ENCODE assay signal across 1 cellular context in the genomic region with DNA sequence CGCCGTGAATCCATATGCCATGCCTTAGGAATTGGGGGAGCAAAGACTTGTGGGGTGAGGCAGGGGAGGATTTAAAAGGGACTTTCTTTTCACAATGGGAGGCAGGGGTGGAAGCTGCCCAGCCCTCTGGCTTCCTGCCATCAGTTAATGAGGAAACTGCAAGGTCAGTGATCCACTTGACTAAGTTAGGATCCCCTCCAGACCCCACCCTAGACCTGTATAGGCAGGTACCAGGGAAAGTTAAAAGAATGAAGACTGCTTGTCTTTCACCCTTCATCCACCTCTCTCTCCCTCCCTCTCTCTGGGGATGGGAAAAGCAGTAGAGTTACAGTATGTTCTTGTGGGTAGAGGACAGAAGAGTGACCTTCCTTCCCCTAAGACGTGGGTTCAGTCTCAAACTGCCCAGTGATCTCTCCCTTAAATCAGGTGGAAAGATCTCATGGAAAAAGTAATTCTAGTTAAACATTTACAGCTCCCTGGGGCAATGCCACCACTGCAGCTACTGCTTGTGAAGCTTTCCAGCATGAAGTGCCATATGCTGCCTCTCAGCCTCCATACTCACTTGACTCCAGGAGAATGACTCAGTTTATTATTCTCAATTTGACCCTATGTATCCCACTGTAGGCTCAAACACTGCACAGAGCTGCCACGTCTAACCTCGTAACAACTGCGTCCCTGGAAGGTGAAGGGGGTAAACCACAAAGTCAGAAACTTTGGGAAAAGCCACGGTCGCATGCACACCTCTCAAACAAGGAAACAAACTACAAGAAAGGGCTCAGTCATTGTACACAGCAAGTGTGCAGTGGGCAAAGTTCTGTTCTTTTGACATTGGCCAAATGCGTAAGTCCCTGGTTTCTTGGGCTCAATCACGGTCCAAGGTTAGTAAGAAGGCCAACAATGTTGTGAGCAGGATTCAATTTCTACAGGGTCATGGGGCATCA.
TF ChIP-seq lines count a peak whose summit lies in the region.

No MANE protein-coding gene starts in this region.

TF ChIP-seq in HepG2, 621 proteins besides CTCF, POLR2A, EP300 and RAD21 (continued from another document and continues in another):
- TF ChIP-seq, protein P1, sequence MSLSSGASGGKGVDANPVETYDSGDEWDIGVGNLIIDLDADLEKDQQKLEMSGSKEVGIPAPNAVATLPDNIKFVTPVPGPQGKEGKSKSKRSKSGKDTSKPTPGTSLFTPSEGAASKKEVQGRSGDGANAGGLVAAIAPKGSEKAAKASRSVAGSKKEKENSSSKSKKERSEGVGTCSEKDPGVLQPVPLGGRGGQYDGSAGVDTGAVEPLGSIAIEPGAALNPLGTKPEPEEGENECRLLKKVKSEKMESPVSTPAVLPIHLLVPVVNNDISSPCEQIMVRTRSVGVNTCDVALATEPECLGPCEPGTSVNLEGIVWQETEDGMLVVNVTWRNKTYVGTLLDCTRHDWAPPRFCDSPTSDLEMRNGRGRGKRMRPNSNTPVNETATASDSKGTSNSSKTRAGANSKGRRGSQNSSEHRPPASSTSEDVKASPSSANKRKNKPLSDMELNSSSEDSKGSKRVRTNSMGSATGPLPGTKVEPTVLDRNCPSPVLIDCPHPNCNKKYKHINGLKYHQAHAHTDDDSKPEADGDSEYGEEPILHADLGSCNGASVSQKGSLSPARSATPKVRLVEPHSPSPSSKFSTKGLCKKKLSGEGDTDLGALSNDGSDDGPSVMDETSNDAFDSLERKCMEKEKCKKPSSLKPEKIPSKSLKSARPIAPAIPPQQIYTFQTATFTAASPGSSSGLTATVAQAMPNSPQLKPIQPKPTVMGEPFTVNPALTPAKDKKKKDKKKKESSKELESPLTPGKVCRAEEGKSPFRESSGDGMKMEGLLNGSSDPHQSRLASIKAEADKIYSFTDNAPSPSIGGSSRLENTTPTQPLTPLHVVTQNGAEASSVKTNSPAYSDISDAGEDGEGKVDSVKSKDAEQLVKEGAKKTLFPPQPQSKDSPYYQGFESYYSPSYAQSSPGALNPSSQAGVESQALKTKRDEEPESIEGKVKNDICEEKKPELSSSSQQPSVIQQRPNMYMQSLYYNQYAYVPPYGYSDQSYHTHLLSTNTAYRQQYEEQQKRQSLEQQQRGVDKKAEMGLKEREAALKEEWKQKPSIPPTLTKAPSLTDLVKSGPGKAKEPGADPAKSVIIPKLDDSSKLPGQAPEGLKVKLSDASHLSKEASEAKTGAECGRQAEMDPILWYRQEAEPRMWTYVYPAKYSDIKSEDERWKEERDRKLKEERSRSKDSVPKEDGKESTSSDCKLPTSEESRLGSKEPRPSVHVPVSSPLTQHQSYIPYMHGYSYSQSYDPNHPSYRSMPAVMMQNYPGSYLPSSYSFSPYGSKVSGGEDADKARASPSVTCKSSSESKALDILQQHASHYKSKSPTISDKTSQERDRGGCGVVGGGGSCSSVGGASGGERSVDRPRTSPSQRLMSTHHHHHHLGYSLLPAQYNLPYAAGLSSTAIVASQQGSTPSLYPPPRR (CRISPR knock-in tag; IDR thresholded peaks at IDR 0.05; ENCODE audit: borderline replicate concordance): peak; percentile 45; the same call in 1 of the 2 replicates
- TF ChIP-seq ISL2 (CRISPR knock-in tag; IDR thresholded peaks at IDR 0.05) (0 out of 2 replicates have a peak, but pooled peaks have one; percentile 33), PAF1 (CRISPR knock-in tag; IDR thresholded peaks at IDR 0.05) (peak; percentile 59), ZNF713 (CRISPR knock-in tag; IDR thresholded peaks at IDR 0.05) (no peak), ZBTB38 (CRISPR knock-in tag; IDR thresholded peaks at IDR 0.05) (peak; percentile 49; the same call in 1 of the 2 replicates), HNF4A (CRISPR knock-in tag; IDR thresholded peaks at IDR 0.05) (peak; percentile 52), TCF7L2 (IDR thresholded peaks at IDR 0.05; ENCODE audit: low read depth, low read length) (no peak), ZNF274 (CRISPR knock-in tag; IDR thresholded peaks at IDR 0.05) (no peak), NONO (IDR thresholded peaks at IDR 0.05) (no peak), NONO (CRISPR knock-in tag; conservative IDR thresholded peaks at IDR 0.05) (no peak), NFKBIZ (CRISPR knock-in tag; IDR thresholded peaks at IDR 0.05) (no peak), ETV6 (CRISPR knock-in tag; conservative IDR thresholded peaks at IDR 0.05) (no peak), SIX1 (CRISPR knock-in tag; IDR thresholded peaks at IDR 0.05; ENCODE audit: borderline replicate concordance) (0 out of 2 replicates have a peak, but pooled peaks have one; percentile 9), KLF15 (CRISPR knock-in tag; IDR thresholded peaks at IDR 0.05; ENCODE audit: borderline replicate concordance) (no peak), RXRB (CRISPR knock-in tag; IDR thresholded peaks at IDR 0.05; ENCODE audit: borderline replicate concordance) (peak; percentile 51; the same call in 1 of the 2 replicates), MEF2D (CRISPR knock-in tag; IDR thresholded peaks at IDR 0.05) (no peak), POLR2AphosphoS5 (IDR thresholded peaks at IDR 0.05; ENCODE audit: low read depth, low read length) (peak; percentile 74), SETDB1 (CRISPR knock-in tag; IDR thresholded peaks at IDR 0.05; ENCODE audit: borderline replicate concordance) (no peak), PHF21A (CRISPR knock-in tag; IDR thresholded peaks at IDR 0.05) (no peak), GABPA (IDR thresholded peaks at IDR 0.05; ENCODE audit: low read depth, low read length) (no peak), GABPA (CRISPR knock-in tag; IDR thresholded peaks at IDR 0.05; ENCODE audit: low read depth) (peak; percentile 14; the same call in 1 of the 2 replicates), ASH2L (IDR thresholded peaks at IDR 0.05; ENCODE audit: insufficient read length, low read depth, low read length) (peak; percentile 34), ZNF607 (CRISPR knock-in tag; IDR thresholded peaks at IDR 0.05; ENCODE audit: borderline replicate concordance) (0 out of 2 replicates have a peak, but pooled peaks have one; percentile 32), SAP130 (CRISPR knock-in tag; IDR thresholded peaks at IDR 0.05; ENCODE audit: low read depth) (peak; percentile 73), ZNF441 (CRISPR knock-in tag; IDR thresholded peaks at IDR 0.05; ENCODE audit: borderline replicate concordance) (0 out of 2 replicates have a peak, but pooled peaks have one; percentile 23), ZNF747 (CRISPR knock-in tag; IDR thresholded peaks at IDR 0.05; ENCODE audit: borderline replicate concordance) (0 out of 2 replicates have a peak, but pooled peaks have one; percentile 58), SNAI1 (CRISPR knock-in tag; IDR thresholded peaks at IDR 0.05; ENCODE audit: borderline replicate concordance) (peak; percentile 18; the same call in 1 of the 2 replicates), JUN (CRISPR knock-in tag; IDR thresholded peaks at IDR 0.05) (peak; percentile 37; the same call in 1 of the 2 replicates), CBX5 (CRISPR knock-in tag; IDR thresholded peaks at IDR 0.05; ENCODE audit: borderline replicate concordance) (peak; percentile 81; the same call in 1 of the 2 replicates), KLF9 (CRISPR knock-in tag; IDR thresholded peaks at IDR 0.05; ENCODE audit: low read depth) (peak; percentile 77; the same call in 1 of the 2 replicates), CCDC6 (CRISPR knock-in tag; IDR thresholded peaks at IDR 0.05) (peak; percentile 48; the same call in 1 of the 2 replicates), TRIM24 (CRISPR knock-in tag; IDR thresholded peaks at IDR 0.05) (no peak), PAX8 (CRISPR knock-in tag; IDR thresholded peaks at IDR 0.05; ENCODE audit: borderline replicate concordance) (0 out of 2 replicates have a peak, but pooled peaks have one; percentile 69)
- TF ChIP-seq, protein P2, sequence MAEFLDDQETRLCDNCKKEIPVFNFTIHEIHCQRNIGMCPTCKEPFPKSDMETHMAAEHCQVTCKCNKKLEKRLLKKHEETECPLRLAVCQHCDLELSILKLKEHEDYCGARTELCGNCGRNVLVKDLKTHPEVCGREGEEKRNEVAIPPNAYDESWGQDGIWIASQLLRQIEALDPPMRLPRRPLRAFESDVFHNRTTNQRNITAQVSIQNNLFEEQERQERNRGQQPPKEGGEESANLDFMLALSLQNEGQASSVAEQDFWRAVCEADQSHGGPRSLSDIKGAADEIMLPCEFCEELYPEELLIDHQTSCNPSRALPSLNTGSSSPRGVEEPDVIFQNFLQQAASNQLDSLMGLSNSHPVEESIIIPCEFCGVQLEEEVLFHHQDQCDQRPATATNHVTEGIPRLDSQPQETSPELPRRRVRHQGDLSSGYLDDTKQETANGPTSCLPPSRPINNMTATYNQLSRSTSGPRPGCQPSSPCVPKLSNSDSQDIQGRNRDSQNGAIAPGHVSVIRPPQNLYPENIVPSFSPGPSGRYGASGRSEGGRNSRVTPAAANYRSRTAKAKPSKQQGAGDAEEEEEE (CRISPR knock-in tag; IDR thresholded peaks at IDR 0.05; ENCODE audit: borderline replicate concordance): peak; percentile 65; the same call in 1 of the 2 replicates
- TF ChIP-seq, protein P3, sequence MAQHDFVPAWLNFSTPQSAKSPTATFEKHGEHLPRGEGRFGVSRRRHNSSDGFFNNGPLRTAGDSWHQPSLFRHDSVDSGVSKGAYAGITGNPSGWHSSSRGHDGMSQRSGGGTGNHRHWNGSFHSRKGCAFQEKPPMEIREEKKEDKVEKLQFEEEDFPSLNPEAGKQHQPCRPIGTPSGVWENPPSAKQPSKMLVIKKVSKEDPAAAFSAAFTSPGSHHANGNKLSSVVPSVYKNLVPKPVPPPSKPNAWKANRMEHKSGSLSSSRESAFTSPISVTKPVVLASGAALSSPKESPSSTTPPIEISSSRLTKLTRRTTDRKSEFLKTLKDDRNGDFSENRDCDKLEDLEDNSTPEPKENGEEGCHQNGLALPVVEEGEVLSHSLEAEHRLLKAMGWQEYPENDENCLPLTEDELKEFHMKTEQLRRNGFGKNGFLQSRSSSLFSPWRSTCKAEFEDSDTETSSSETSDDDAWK (CRISPR knock-in tag; IDR thresholded peaks at IDR 0.05): no peak
- TF ChIP-seq, protein P4, sequence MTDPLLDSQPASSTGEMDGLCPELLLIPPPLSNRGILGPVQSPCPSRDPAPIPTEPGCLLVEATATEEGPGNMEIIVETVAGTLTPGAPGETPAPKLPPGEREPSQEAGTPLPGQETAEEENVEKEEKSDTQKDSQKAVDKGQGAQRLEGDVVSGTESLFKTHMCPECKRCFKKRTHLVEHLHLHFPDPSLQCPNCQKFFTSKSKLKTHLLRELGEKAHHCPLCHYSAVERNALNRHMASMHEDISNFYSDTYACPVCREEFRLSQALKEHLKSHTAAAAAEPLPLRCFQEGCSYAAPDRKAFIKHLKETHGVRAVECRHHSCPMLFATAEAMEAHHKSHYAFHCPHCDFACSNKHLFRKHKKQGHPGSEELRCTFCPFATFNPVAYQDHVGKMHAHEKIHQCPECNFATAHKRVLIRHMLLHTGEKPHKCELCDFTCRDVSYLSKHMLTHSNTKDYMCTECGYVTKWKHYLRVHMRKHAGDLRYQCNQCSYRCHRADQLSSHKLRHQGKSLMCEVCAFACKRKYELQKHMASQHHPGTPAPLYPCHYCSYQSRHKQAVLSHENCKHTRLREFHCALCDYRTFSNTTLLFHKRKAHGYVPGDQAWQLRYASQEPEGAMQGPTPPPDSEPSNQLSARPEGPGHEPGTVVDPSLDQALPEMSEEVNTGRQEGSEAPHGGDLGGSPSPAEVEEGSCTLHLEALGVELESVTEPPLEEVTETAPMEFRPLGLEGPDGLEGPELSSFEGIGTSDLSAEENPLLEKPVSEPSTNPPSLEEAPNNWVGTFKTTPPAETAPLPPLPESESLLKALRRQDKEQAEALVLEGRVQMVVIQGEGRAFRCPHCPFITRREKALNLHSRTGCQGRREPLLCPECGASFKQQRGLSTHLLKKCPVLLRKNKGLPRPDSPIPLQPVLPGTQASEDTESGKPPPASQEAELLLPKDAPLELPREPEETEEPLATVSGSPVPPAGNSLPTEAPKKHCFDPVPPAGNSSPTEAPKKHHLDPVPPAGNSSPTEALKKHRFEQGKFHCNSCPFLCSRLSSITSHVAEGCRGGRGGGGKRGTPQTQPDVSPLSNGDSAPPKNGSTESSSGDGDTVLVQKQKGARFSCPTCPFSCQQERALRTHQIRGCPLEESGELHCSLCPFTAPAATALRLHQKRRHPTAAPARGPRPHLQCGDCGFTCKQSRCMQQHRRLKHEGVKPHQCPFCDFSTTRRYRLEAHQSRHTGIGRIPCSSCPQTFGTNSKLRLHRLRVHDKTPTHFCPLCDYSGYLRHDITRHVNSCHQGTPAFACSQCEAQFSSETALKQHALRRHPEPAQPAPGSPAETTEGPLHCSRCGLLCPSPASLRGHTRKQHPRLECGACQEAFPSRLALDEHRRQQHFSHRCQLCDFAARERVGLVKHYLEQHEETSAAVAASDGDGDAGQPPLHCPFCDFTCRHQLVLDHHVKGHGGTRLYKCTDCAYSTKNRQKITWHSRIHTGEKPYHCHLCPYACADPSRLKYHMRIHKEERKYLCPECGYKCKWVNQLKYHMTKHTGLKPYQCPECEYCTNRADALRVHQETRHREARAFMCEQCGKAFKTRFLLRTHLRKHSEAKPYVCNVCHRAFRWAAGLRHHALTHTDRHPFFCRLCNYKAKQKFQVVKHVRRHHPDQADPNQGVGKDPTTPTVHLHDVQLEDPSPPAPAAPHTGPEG (CRISPR knock-in tag; IDR thresholded peaks at IDR 0.05): peak; percentile 68; the same call in 1 of the 2 replicates
- TF ChIP-seq, protein P5, sequence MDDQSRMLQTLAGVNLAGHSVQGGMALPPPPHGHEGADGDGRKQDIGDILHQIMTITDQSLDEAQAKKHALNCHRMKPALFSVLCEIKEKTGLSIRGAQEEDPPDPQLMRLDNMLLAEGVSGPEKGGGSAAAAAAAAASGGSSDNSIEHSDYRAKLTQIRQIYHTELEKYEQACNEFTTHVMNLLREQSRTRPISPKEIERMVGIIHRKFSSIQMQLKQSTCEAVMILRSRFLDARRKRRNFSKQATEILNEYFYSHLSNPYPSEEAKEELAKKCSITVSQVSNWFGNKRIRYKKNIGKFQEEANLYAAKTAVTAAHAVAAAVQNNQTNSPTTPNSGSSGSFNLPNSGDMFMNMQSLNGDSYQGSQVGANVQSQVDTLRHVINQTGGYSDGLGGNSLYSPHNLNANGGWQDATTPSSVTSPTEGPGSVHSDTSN (CRISPR knock-in tag; IDR thresholded peaks at IDR 0.05; ENCODE audit: borderline replicate concordance): no peak
- TF ChIP-seq, protein P6, sequence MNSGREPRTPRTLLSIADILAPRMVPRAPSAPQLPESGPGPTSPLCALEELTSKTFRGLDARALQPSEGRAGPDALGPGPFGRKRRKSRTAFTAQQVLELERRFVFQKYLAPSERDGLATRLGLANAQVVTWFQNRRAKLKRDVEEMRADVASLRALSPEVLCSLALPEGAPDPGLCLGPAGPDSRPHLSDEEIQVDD (CRISPR knock-in tag; IDR thresholded peaks at IDR 0.05; ENCODE audit: borderline replicate concordance): no peak
- TF ChIP-seq, protein P7, sequence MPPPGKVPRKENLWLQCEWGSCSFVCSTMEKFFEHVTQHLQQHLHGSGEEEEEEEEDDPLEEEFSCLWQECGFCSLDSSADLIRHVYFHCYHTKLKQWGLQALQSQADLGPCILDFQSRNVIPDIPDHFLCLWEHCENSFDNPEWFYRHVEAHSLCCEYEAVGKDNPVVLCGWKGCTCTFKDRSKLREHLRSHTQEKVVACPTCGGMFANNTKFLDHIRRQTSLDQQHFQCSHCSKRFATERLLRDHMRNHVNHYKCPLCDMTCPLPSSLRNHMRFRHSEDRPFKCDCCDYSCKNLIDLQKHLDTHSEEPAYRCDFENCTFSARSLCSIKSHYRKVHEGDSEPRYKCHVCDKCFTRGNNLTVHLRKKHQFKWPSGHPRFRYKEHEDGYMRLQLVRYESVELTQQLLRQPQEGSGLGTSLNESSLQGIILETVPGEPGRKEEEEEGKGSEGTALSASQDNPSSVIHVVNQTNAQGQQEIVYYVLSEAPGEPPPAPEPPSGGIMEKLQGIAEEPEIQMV (CRISPR knock-in tag; IDR thresholded peaks at IDR 0.05; ENCODE audit: low read depth): 0 out of 2 replicates have a peak, but pooled peaks have one; percentile 61
